7 cellular contexts compared by ENCODE assay signal in the genomic region with DNA sequence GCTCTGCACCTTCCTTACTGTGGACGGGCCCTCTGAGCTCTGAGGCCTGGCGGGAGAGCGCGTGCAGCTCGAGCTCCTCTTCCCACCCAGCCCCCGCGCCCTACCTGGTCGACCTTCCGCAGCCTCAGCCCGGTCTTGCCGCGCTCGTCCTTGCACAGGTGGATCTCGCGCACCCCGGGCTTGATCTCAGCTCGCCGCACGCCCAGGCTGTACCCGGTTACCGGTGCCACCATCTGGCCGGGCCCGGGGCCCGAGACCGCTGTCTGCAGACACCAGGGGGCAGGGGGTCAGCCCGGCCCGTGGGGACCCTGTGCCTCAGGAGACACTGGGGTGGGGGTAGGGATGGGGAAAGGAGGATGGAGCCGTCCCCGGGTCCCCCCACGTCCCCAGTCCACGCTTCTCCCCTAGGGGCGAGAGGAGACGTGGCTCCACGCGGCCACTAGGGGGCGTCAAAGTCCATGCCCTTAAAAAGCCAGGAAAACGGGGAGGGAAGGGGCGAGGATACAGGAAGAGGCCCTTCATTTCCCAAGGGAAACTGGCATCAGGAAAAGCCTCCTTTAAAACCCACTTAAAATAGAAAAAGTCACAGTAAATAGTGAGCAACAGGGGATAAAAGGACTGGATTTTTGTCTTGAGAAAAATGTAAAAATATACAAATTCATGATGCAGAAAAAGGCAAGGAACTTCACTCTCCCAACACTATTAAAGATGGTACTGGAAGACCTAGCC. TPM values are rescaled to one million over a fixed set of nuclear protein-coding genes. Genes with fewer than 3 reads are reported as not detected.
DNase-seq lines count a peak whose midpoint lies in the region; ATAC-seq and TF ChIP-seq lines count a peak whose summit lies in the region.

No MANE protein-coding gene starts in this region.

- H3K27me3 ChIP-seq in kidney epithelial cell (ENCODE audit: control insufficient read depth, insufficient read depth, low read length): no peaks in the 10 kb centered on the region

- ATAC-seq in GM21423 (IDR thresholded peaks at IDR 0.05; ENCODE audit: unreplicated experiment): no peak

- TF ChIP-seq CTCF in GM12875 (IDR thresholded peaks at IDR 0.05; ENCODE audit: borderline replicate concordance, insufficient read depth, low read depth, low read length) (peak; percentile 94), kidney epithelial cell (IDR thresholded peaks at IDR 0.05; ENCODE audit: insufficient read depth, low read length, poor library complexity, severe bottlenecking) (peak; percentile 98)

- H3K36me3 ChIP-seq in kidney epithelial cell (ENCODE audit: control insufficient read depth, insufficient read depth, low read length): no peaks in the 10 kb centered on the region

- H3K4me3 ChIP-seq in GM12875 (ENCODE audit: low read depth, low read length): no peak overlapping the region
- peak overlapping the region; percentile 16 for H3K4me3 ChIP-seq in kidney epithelial cell (ENCODE audit: low read depth, low read length)

- peak; percentile 26 for DNase-seq in NCI-H2107 treated with DMSO at 0.1 percent for 48 hours (lab: John Stamatoyannopoulos, UW; ENCODE audit: unreplicated experiment)
- DNase-seq in activated CD4-positive, alpha-beta T cell treated with anti-CD3 and anti-CD28 coated beads for 1 hour: peak; percentile 48
- DNase-seq in cerebellar cortex (ENCODE audit: low spot score): peak; percentile 77
- no peak for DNase-seq in kidney epithelial cell (ENCODE audit: low read depth)
- peak; percentile 38 to 52 (median 49) for DNase-seq in stimulated activated CD4-positive, alpha-beta T cell treated with anti-CD3 and anti-CD28 coated beads, Interleukin-1b, Interleukin-23, amount 100 ng/mL, for 24 hours (ENCODE audit: low read depth in 4 of 4, low spot score in 1 of 4)

RNA-seq across cellular contexts. Expression of a gene that starts 15.5 kb away (rescaled TPM):
- 6.1 and 7.7 TPM in 2 replicates for total RNA-seq in kidney epithelial cell

RNA-seq across cellular contexts. Expression of a gene that starts 47.3 kb away (rescaled TPM):
- 7.1 and 8.3 TPM in 2 replicates for total RNA-seq in kidney epithelial cell
